ENCODE assay signal across 8 cellular contexts in the genomic region with DNA sequence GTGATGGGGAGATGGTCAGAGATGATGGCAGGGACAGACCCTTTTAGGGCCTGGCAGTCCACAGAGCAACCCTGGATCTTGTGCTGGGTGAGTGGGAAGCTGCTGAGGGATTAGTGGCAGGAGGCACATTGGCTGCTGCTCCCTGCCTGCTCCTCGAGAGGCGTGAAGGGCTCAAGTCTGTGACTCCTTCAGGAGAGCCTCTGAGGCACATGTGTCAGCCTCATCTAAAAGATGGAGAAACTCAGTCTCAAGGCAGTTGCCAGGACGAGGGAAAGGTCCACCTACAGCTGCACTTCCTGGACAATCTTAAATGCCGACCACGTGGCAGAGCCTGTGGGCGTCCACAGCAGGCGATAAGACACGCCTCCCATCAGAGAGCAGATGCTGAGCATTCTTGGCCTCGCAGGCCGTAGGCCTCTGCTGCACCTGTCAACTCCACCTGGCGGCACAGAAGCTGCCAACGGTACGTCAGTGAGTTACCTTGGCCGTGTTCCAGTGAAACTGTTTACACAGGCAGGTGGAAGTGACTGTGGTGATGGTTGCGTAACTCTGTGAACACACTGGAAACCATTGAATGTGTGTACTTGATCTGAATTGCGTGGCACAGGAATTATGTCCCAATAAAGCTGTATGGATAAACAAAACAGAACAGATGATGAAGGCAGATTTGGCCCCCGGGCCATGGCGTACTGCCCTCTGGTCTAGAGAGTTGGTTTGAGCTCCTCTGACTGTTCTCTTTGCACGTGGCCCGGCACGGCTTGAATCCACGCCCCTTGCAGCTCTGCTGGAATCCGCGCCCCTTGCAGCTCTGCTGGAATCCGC.
DNase-seq lines count a peak whose midpoint lies in the region; ATAC-seq and TF ChIP-seq lines count a peak whose summit lies in the region.

No MANE protein-coding gene starts in this region.

- intact Hi-C loops in activated T-helper 2 cell treated with anti-CD3 and anti-CD28 coated beads, Interferon-gamma antibody, Interleukin-2, Interleukin-4, amounts not matched to agents 10 μg/mL and 5 μg/mL and 100 μg/mL, durations not matched to agents 14 hours and 24 hours and 36 hours (cut with micrococcal nuclease), result no loop called here
- intact Hi-C loops in esophagus squamous epithelium (cut with DNase I), result loop anchor here (10.0 kb wide), 1 partner anchor 117 kb away; the partner anchor contains the start of gene RNF144A

- H3K27me3 ChIP-seq in lung (ENCODE audit: control insufficient read depth, insufficient read depth) (no peaks in the 10 kb centered on the region), esophagus squamous epithelium (no peaks in the 10 kb centered on the region)

- H3K27ac ChIP-seq in lung (ENCODE audit: low read depth in 1 of 2, low read length in 1 of 2), result peak overlapping the region in 1 of 2 donors; percentile 29
- H3K27ac ChIP-seq in esophagus squamous epithelium, result peak overlapping the region in 1 of 4 donors; percentile 39

- H3K9me3 ChIP-seq in lung (ENCODE audit: control insufficient read depth in 2 of 2, insufficient read depth in 1 of 2, low read length in 1 of 2) (no peaks in the 10 kb centered on the region), esophagus squamous epithelium (no peaks in the 10 kb centered on the region)

- peaks cover 0 to 12% of the 10 kb centered on the region in 2 donors for H3K36me3 ChIP-seq in lung (ENCODE audit: control insufficient read depth in 2 of 2, insufficient read depth in 2 of 2, low read length in 2 of 2)
- peaks cover 0 to 40% (median 0%) of the 10 kb centered on the region in 3 donors for H3K36me3 ChIP-seq in esophagus squamous epithelium

- H3K4me3 ChIP-seq in lung (no peak overlapping the region), esophagus squamous epithelium (no peak overlapping the region)

- no peaks in the 10 kb centered on the region for H3K9me3 Mint-ChIP-seq in activated naive CD4-positive, alpha-beta T cell treated with anti-CD3 and anti-CD28 coated beads, Interleukin-2, amount 50 U/mL, for 24 hours
- no peaks in the 10 kb centered on the region for H3K9me3 Mint-ChIP-seq in activated T-helper 2 cell treated with anti-CD3 and anti-CD28 coated beads, Interferon-gamma antibody, Interleukin-2, Interleukin-4, amounts not matched to agents 10 μg/mL and 5 μg/mL and 100 μg/mL, durations not matched to agents 14 hours and 24 hours and 36 hours

- H3K27ac Mint-ChIP-seq in activated naive CD4-positive, alpha-beta T cell treated with anti-CD3 and anti-CD28 coated beads, Interleukin-2, amount 50 U/mL, for 24 hours, result peak overlapping the region; percentile 68
- H3K27ac Mint-ChIP-seq in activated T-helper 2 cell treated with anti-CD3 and anti-CD28 coated beads, Interferon-gamma antibody, Interleukin-2, Interleukin-4, amounts not matched to agents 10 μg/mL and 5 μg/mL and 100 μg/mL, durations not matched to agents 14 hours and 24 hours and 36 hours, result no peak overlapping the region

- peaks cover 0 to 22% of the 10 kb centered on the region in 2 donors for H3K4me1 ChIP-seq in lung (ENCODE audit: control insufficient read depth in 2 of 2, insufficient read depth in 2 of 2, low read length in 2 of 2)
- H3K4me1 ChIP-seq in esophagus squamous epithelium, result peaks cover 0 to 15% (median 0%) of the 10 kb centered on the region in 3 donors

- peaks cover 17% of the 10 kb centered on the region for H3K4me1 Mint-ChIP-seq in activated naive CD4-positive, alpha-beta T cell treated with anti-CD3 and anti-CD28 coated beads, Interleukin-2, amount 50 U/mL, for 24 hours
- H3K4me1 Mint-ChIP-seq in activated T-helper 2 cell treated with anti-CD3 and anti-CD28 coated beads, Interferon-gamma antibody, Interleukin-2, Interleukin-4, amounts not matched to agents 10 μg/mL and 5 μg/mL and 100 μg/mL, durations not matched to agents 14 hours and 24 hours and 36 hours (ENCODE audit: low read depth), result no peaks in the 10 kb centered on the region

- no peaks in the 10 kb centered on the region for H3K27me3 Mint-ChIP-seq in activated naive CD4-positive, alpha-beta T cell treated with anti-CD3 and anti-CD28 coated beads, Interleukin-2, amount 50 U/mL, for 24 hours
- no peaks in the 10 kb centered on the region for H3K27me3 Mint-ChIP-seq in activated T-helper 2 cell treated with anti-CD3 and anti-CD28 coated beads, Interferon-gamma antibody, Interleukin-2, Interleukin-4, amounts not matched to agents 10 μg/mL and 5 μg/mL and 100 μg/mL, durations not matched to agents 14 hours and 24 hours and 36 hours (ENCODE audit: low read depth)

- no peak overlapping the region for H3K4me3 Mint-ChIP-seq in activated naive CD4-positive, alpha-beta T cell treated with anti-CD3 and anti-CD28 coated beads, Interleukin-2, amount 50 U/mL, for 24 hours
- H3K4me3 Mint-ChIP-seq in activated T-helper 2 cell treated with anti-CD3 and anti-CD28 coated beads, Interferon-gamma antibody, Interleukin-2, Interleukin-4, amounts not matched to agents 10 μg/mL and 5 μg/mL and 100 μg/mL, durations not matched to agents 14 hours and 24 hours and 36 hours (ENCODE audit: low read depth), result no peak overlapping the region

- DNase-seq in HuH-7.5 (ENCODE audit: low spot score) (peak; percentile 48), NCI-H510A treated with DMSO at 0.1 percent for 48 hours (lab: John Stamatoyannopoulos, UW) (peak; percentile 98), lung (ENCODE audit: low spot score) (peak; percentile 94), esophagus squamous epithelium (lab: John Stamatoyannopoulos, UW) (no peak), dedifferentiated amniotic fluid mesenchymal stem cell (ENCODE audit: extremely low spot score) (no peak)
- no peak for DNase-seq in activated T-helper 2 cell treated with anti-CD3 and anti-CD28 coated beads, Interferon-gamma antibody, Interleukin-2, Interleukin-4, amounts not matched to agents 10 μg/mL and 5 μg/mL and 100 μg/mL, durations not matched to agents 14 hours and 24 hours and 36 hours (ENCODE audit: low spot score)

- no peak for TF ChIP-seq POLR2A in esophagus squamous epithelium (IDR thresholded peaks at IDR 0.05)

- 43 to 50% methylated on average over 24 to 25 of the region's 25 CpGs for WGBS in lung, 2 donors
- 37 to 50% methylated on average over 6 to 17 of the region's 25 CpGs for WGBS in esophagus squamous epithelium, 2 donors

- peaks cover 17% of the 10 kb centered on the region for H3K36me3 Mint-ChIP-seq in activated naive CD4-positive, alpha-beta T cell treated with anti-CD3 and anti-CD28 coated beads, Interleukin-2, amount 50 U/mL, for 24 hours
- peaks cover 45% of the 10 kb centered on the region for H3K36me3 Mint-ChIP-seq in activated T-helper 2 cell treated with anti-CD3 and anti-CD28 coated beads, Interferon-gamma antibody, Interleukin-2, Interleukin-4, amounts not matched to agents 10 μg/mL and 5 μg/mL and 100 μg/mL, durations not matched to agents 14 hours and 24 hours and 36 hours (ENCODE audit: low read depth)

- ATAC-seq in lung (ENCODE audit: insufficient read depth, low FRiP score), result peak; percentile 92
- no peak for ATAC-seq in HG02981 (IDR thresholded peaks at IDR 0.05; ENCODE audit: unreplicated experiment)

- TF ChIP-seq CTCF in lung (IDR thresholded peaks at IDR 0.05; ENCODE audit: control extremely low read depth, extremely low read depth) (no peak), esophagus squamous epithelium (IDR thresholded peaks at IDR 0.05) (peak in 2 of 6 experiments; percentile 22 to 43)

Comparison
In these comparisons a context has a peak if more than half of its experiments do, and no peak if none do; other contexts are left out.
1. DNase-seq: peak in HuH-7.5 (single experiment), NCI-H510A treated with DMSO at 0.1 percent for 48 hours (single experiment) and lung (single experiment); none in activated T-helper 2 cell treated with anti-CD3 and anti-CD28 coated beads, Interferon-gamma antibody, Interleukin-2, Interleukin-4, amounts not matched to agents 10 μg/mL and 5 μg/mL and 100 μg/mL, durations not matched to agents 14 hours and 24 hours and 36 hours (single experiment), esophagus squamous epithelium (single experiment) and dedifferentiated amniotic fluid mesenchymal stem cell (single experiment).